ENCODE assay signal across 9 cellular contexts in genomic region chr14:37171678-37172023, GRCh38. TPM values are rescaled to one million over a fixed set of nuclear protein-coding genes. Genes with fewer than 3 reads are reported as not detected.
DNase-seq lines count a peak whose midpoint lies in the region; ATAC-seq and TF ChIP-seq lines count a peak whose summit lies in the region.
"Had no signal": no experiment of that assay in that cellular context is flagged by ENCODE, and none has a peak within 500 bp of the region (broad histone marks: within the 10 kb centered on the region; RNA-seq: fewer than 3 reads in every experiment).

No MANE protein-coding gene starts in this region.

- no CpG with 5 or more reads among the region's 6 CpGs for WGBS in trophoblast cell (ENCODE audit: extremely low coverage, insufficient coverage, insufficient read length)

- no peak overlapping the region for H4K91ac ChIP-seq in trophoblast cell (ENCODE audit: low read depth, low read length)

- H3K4me1 ChIP-seq in ascending aorta, result peaks cover 0 to 6% of the 10 kb centered on the region in 2 donors
- peaks cover 0 to 19% of the 10 kb centered on the region in 2 donors for H3K4me1 ChIP-seq in right atrium auricular region
- no peaks in the 10 kb centered on the region for H3K4me1 ChIP-seq in trophoblast cell (ENCODE audit: control insufficient read depth in 1 of 2, insufficient read depth in 2 of 2, low read length in 2 of 2)

- POLR2A ChIA-PET in BJ (lab: Charles Lee), result no interaction called here

- intact Hi-C loops in ascending aorta (cut with DNase I), result loop anchor here (2.0 kb wide), 1 partner anchor 25 kb away; the partner anchor contains the start of gene MIPOL1

- peak overlapping the region; percentile 46 for H2AFZ ChIP-seq in trophoblast cell (ENCODE audit: insufficient read depth, low read length, poor library complexity)

- H2BK12ac ChIP-seq in trophoblast cell (ENCODE audit: low read length), result no peak overlapping the region

- H3K23ac ChIP-seq in trophoblast cell (ENCODE audit: low read length), result no peak overlapping the region

- H3K27ac ChIP-seq in ascending aorta (peak overlapping the region; percentile 77 to 78), right atrium auricular region (peak overlapping the region; percentile 81 to 82), trophoblast cell (ENCODE audit: low read depth, low read length) (no peak overlapping the region)

- H2AK5ac ChIP-seq in trophoblast cell (ENCODE audit: low read length), result no peak overlapping the region

- no peak for ATAC-seq in GM21529 (IDR thresholded peaks at IDR 0.05; ENCODE audit: unreplicated experiment)
- no peak for ATAC-seq in GM21390 (IDR thresholded peaks at IDR 0.05; ENCODE audit: unreplicated experiment)

- no peak overlapping the region for H2BK120ac ChIP-seq in trophoblast cell (ENCODE audit: insufficient read depth, low read length, poor library complexity)

- H3K79me2 ChIP-seq in trophoblast cell (ENCODE audit: control insufficient read depth, insufficient read depth, low read length, poor library complexity), result peaks cover 6% of the 10 kb centered on the region

- no peak for TF ChIP-seq CTCF in BJ (IDR thresholded peaks at IDR 0.05; ENCODE audit: insufficient read depth, low read depth, low read length)
- no peak for TF ChIP-seq CTCF in ascending aorta (IDR thresholded peaks at IDR 0.05)
- TF ChIP-seq CTCF in right atrium auricular region (IDR thresholded peaks at IDR 0.05), result no peak

- no peaks in the 10 kb centered on the region for H3K9me3 ChIP-seq in ascending aorta
- no peaks in the 10 kb centered on the region for H3K9me3 ChIP-seq in right atrium auricular region
- no peaks in the 10 kb centered on the region for H3K9me3 ChIP-seq in trophoblast cell (ENCODE audit: insufficient read depth, low read depth, low read length)
- H3K9me3 ChIP-seq: mucosa of descending colon had no signal

- H4K8ac ChIP-seq in trophoblast cell (ENCODE audit: low read depth, low read length), result peak overlapping the region; percentile 29

- no peak for DNase-seq in BJ (ENCODE audit: low read depth)
- DNase-seq in ascending aorta (ENCODE audit: low spot score in 2 of 2), result no peak
- DNase-seq in right atrium auricular region (ENCODE audit: low spot score), result no peak
- no peak for DNase-seq in trophoblast cell
- DNase-seq in mesenteric fat pad (ENCODE audit: low spot score), result no peak
- no peak for DNase-seq in NCI-H226

- H2BK5ac ChIP-seq in trophoblast cell (ENCODE audit: low read depth, low read length, poor library complexity), result peak overlapping the region; percentile 7

- no peak overlapping the region for H4K12ac ChIP-seq in trophoblast cell (ENCODE audit: low read depth, low read length)

- peaks cover 6% of the 10 kb centered on the region for H3K79me1 ChIP-seq in trophoblast cell (ENCODE audit: low read length)

- H3K4me2 ChIP-seq in trophoblast cell (ENCODE audit: low read length), result peak overlapping the region; percentile 88

- no peaks in the 10 kb centered on the region for H3K27me3 ChIP-seq in BJ (ENCODE audit: control insufficient read depth, insufficient read depth, low read length)
- H3K27me3 ChIP-seq in ascending aorta, result no peaks in the 10 kb centered on the region
- H3K27me3 ChIP-seq in right atrium auricular region, result no peaks in the 10 kb centered on the region
- no peaks in the 10 kb centered on the region for H3K27me3 ChIP-seq in trophoblast cell (ENCODE audit: insufficient read depth, low read length)

- H3K14ac ChIP-seq in trophoblast cell (ENCODE audit: low read length), result no peak overlapping the region

- H3K4me3 ChIP-seq in BJ (ENCODE audit: low read depth, low read length) (peak overlapping the region; percentile 88), ascending aorta (peak overlapping the region; percentile 63 to 66), right atrium auricular region (peak overlapping the region; percentile 54 to 67), trophoblast cell (ENCODE audit: low read depth, low read length) (peak overlapping the region; percentile 79)

- no peak overlapping the region for H3K18ac ChIP-seq in trophoblast cell (ENCODE audit: low read length)

- H3K4ac ChIP-seq in trophoblast cell (ENCODE audit: low read depth, low read length), result no peak overlapping the region

- CTCF ChIA-PET in BJ (lab: Yijun Ruan, JAX), result interaction anchor here (0.5 to 1.5 kb wide), 4 partner anchors 22 to 422 kb away, joined by 3 to 7 read pairs (median 4); no protein-coding TSS in a partner anchor

- H3K9ac ChIP-seq in trophoblast cell (ENCODE audit: low read length), result no peak overlapping the region

- H3K36me3 ChIP-seq in BJ (ENCODE audit: control insufficient read depth, insufficient read depth, low read length), result no peaks in the 10 kb centered on the region
- no peaks in the 10 kb centered on the region for H3K36me3 ChIP-seq in ascending aorta
- H3K36me3 ChIP-seq in right atrium auricular region, result no peaks in the 10 kb centered on the region
- H3K36me3 ChIP-seq in trophoblast cell (ENCODE audit: control insufficient read depth in 1 of 2, insufficient read depth in 2 of 2, low read length in 2 of 2), result no peaks in the 10 kb centered on the region

RNA-seq across cellular contexts. Expression of gene SLC25A21, which starts 0.8 kb away (rescaled TPM):
- 0.23 and 0.50 TPM in 2 replicates for polyA plus RNA-seq in BJ (2011; rRNA removed)
- 0.19 TPM in 1 of 2 replicates, not detected in the other for polyA minus RNA-seq in BJ (2011; rRNA and poly(A)+ RNA removed)
- not detected for total RNA-seq in ascending aorta
- total RNA-seq in right atrium auricular region, result under 1 TPM; 0.55 to 0.93 TPM
- 0.18 and 0.32 TPM in 2 replicates for polyA plus RNA-seq in trophoblast cell (2013)
- not detected for total RNA-seq in mesenteric fat pad

RNA-seq across cellular contexts. Expression of gene MIPOL1, which starts 26.1 kb away (rescaled TPM):
- 1.1 and 2.8 TPM in 2 replicates for polyA plus RNA-seq in BJ (2011; rRNA removed)
- 2.6 and 4.6 TPM in 2 replicates for polyA minus RNA-seq in BJ (2011; rRNA and poly(A)+ RNA removed)
- total RNA-seq in ascending aorta (8.6 TPM), right atrium auricular region (1 to 10 TPM; 4.9 to 6.2 TPM), mesenteric fat pad (7.2 TPM)
- 5.7 and 6.1 TPM in 2 replicates for polyA plus RNA-seq in trophoblast cell (2013)
